Comparison of ENCODE assay signal across 1 cellular context in genomic region chr1:9061252-9061948, GRCh38.
TF ChIP-seq lines count a peak whose summit lies in the region.

No MANE protein-coding gene starts in this region.

TF ChIP-seq in WTC11, 78 proteins besides CTCF, POLR2A, EP300 and RAD21 (continued from another document):
- TF ChIP-seq ZNF281 (CRISPR knock-in tag; IDR thresholded peaks at IDR 0.05), result no peak
